In the genomic region with DNA sequence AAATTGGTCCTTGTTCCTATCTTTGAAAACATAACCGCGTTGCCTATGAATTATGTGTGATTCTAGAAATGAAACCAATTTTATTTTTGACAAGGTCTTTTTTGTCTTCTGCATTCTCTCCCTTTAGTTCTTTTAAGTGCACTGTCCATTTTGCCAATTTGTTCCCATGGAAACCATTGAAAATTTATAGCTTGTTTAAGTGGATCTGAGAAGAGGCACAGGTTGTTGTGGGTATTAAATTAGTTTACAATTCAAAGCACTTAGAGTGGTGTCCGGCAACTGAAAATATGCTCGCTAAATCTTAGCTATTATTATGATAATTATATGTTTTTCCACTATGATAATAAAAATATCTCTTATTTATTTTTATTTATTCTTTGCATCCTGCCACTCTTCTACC, we compare ENCODE assay signal across 16 cellular contexts.
A peak's percentile ranks its signal among the peaks of the same experiment; 100 is the strongest.
DNase-seq lines count a peak whose midpoint lies in the region; ATAC-seq lines count a peak whose summit lies in the region.
"Had no signal": no experiment of that assay in that cellular context is flagged by ENCODE, and none has a peak within 500 bp of the region (broad histone marks: within the 10 kb centered on the region; RNA-seq: fewer than 3 reads in every experiment).

No MANE protein-coding gene starts in this region.

- no peaks in the 10 kb centered on the region for H3K27me3 Mint-ChIP-seq in activated T-cell treated with anti-CD3 and anti-CD28 coated beads, Interleukin-2, amount 50 U/mL, for 72 hours (ENCODE audit: low read depth)
- H3K27me3 Mint-ChIP-seq: CD4-positive, alpha-beta memory T cell had no signal

- peaks cover 2 to 5% of the 10 kb centered on the region in 2 donors for H3K9me3 Mint-ChIP-seq in activated T-cell treated with anti-CD3 and anti-CD28 coated beads, Interleukin-2, amount 50 U/mL, for 72 hours

- H3K4me3 Mint-ChIP-seq in activated T-cell treated with anti-CD3 and anti-CD28 coated beads, Interleukin-2, amount 50 U/mL, for 72 hours = no peak overlapping the region
- H3K4me3 Mint-ChIP-seq: CD4-positive, alpha-beta memory T cell had no signal

- DNase-seq in NCI-H345 (lab: John Stamatoyannopoulos, UW) (peak; percentile 6), NCI-H345 treated with DMSO at 0.1 percent for 48 hours (lab: John Stamatoyannopoulos, UW; ENCODE audit: unreplicated experiment) (no peak), NCI-H1436 treated with DMSO at 0.1 percent for 48 hours (lab: John Stamatoyannopoulos, UW) (peak; percentile 24), NCI-H2227 treated with DMSO at 0.1 percent for 48 hours (lab: John Stamatoyannopoulos, UW) (peak; percentile 99), RPMI8226 (no peak), Kasumi-1 (lab: John Stamatoyannopoulos, UW) (no peak)
- DNase-seq in activated T-cell treated with anti-CD3 and anti-CD28 coated beads, Interleukin-2, amount 50 U/mL, for 72 hours = no peak
- DNase-seq: CD4-positive, alpha-beta memory T cell; MV-4-11; NCI-H2029 treated with DMSO at 0.1 percent for 48 hours; NCI-H226; SHP77; T-helper 1 cell had no signal

- no peak overlapping the region for H3K27ac Mint-ChIP-seq in activated T-cell treated with anti-CD3 and anti-CD28 coated beads, Interleukin-2, amount 50 U/mL, for 72 hours
- H3K27ac Mint-ChIP-seq: CD4-positive, alpha-beta memory T cell had no signal

- H3K4me1 Mint-ChIP-seq in activated T-cell treated with anti-CD3 and anti-CD28 coated beads, Interleukin-2, amount 50 U/mL, for 72 hours (ENCODE audit: low read depth) = no peaks in the 10 kb centered on the region
- H3K4me1 Mint-ChIP-seq: CD4-positive, alpha-beta memory T cell had no signal

- ATAC-seq in activated T-cell treated with anti-CD3 and anti-CD28 coated beads, Interleukin-2, amount 50 U/mL, for 72 hours (replicated peaks in 1 of 2) = no peak
- ATAC-seq in activated CD4-positive, CD25-positive, alpha-beta regulatory T cell treated with anti-CD3 and anti-CD28 coated beads, Interleukin-2, amount 50 U/mL, for 24 hours = no peak
- ATAC-seq: K562, SK-N-SH treated with all-trans-retinoic acid at 6 μM for 48 hours had no signal

- no peaks in the 10 kb centered on the region for H3K36me3 Mint-ChIP-seq in activated T-cell treated with anti-CD3 and anti-CD28 coated beads, Interleukin-2, amount 50 U/mL, for 72 hours (ENCODE audit: insufficient read depth in 2 of 2)
- H3K36me3 Mint-ChIP-seq: CD4-positive, alpha-beta memory T cell had no signal

Comparison
In these comparisons a context has a peak if more than half of its experiments do, and no peak if none do; other contexts are left out.
1. DNase-seq: peak in NCI-H345 (single experiment), NCI-H1436 treated with DMSO at 0.1 percent for 48 hours (single experiment) and NCI-H2227 treated with DMSO at 0.1 percent for 48 hours (single experiment); none in NCI-H345 treated with DMSO at 0.1 percent for 48 hours (single experiment), activated T-cell treated with anti-CD3 and anti-CD28 coated beads, Interleukin-2, amount 50 U/mL, for 72 hours (0 of 2), RPMI8226 (single experiment) and Kasumi-1 (0 of 2).